In genomic region chr3:27508421-27508820, GRCh38 we compare ENCODE assay signal across 25 cellular contexts.
"Had no signal": no experiment of that assay in that cellular context is flagged by ENCODE, and none has a peak within 500 bp of the region (broad histone marks: within the 10 kb centered on the region; RNA-seq: fewer than 3 reads in every experiment).

No MANE protein-coding gene starts in this region.

- H3K9me3 ChIP-seq: adrenal gland had no signal

- H3K27me3 ChIP-seq: adrenal gland had no signal

- H3K4me3 ChIP-seq: adrenal gland had no signal

- H3K27ac ChIP-seq: KMS-11, WERI-Rb-1 had no signal

- H3K36me3 ChIP-seq: adrenal gland, WERI-Rb-1 had no signal

- H3K9ac ChIP-seq: KMS-11 had no signal

- DNase-seq: activated CD4-positive, alpha-beta T cell treated with anti-CD3 and anti-CD28 coated beads for 36 hours; activated CD8-positive, alpha-beta memory T cell treated with anti-CD3 and anti-CD28 coated beads, Interleukin-2, amount 50 U/mL, for 4 hours; activated CD8-positive, alpha-beta T cell treated with anti-CD3 and anti-CD28 coated beads for 36 hours; activated naive CD4-positive, alpha-beta T cell treated with anti-CD3 and anti-CD28 coated beads, Interleukin-2, amount 50 U/mL, for 16 hours; activated naive CD8-positive, alpha-beta T cell treated with anti-CD3 and anti-CD28 coated beads, Interleukin-2, amount 10 ng/mL, durations not matched to agents 7 days and 5 days; activated T-cell treated with anti-CD3 and anti-CD28 coated beads, Interleukin-2, amount 50 U/mL, for 72 hours; anterior cingulate cortex; central memory CD4-positive, alpha-beta T cell; NCI-H1092 treated with DMSO at 0.1 percent for 48 hours; NCI-H1417 treated with DMSO at 0.1 percent for 48 hours; NCI-H1694; NCI-H2029; NCI-H2107; NCI-H2171 treated with DMSO at 0.1 percent for 48 hours; NCI-H345; NCI-H510A; NCI-H526 treated with DMSO at 0.1 percent for 48 hours; NCI-H82; NK-92 treated with Interleukin-12 subunit alpha and Interleukin-12 subunit beta, amount 100 ng/mL, for 24 hours; SIG-M5; T-helper 17 cell; T-helper 9 cell; WERI-Rb-1 had no signal

- H3K4me1 ChIP-seq: adrenal gland had no signal

- H3K4me2 ChIP-seq: KMS-11 had no signal

- ATAC-seq: activated CD4-positive, alpha-beta T cell treated with anti-CD3 and anti-CD28 coated beads for 36 hours; activated CD8-positive, alpha-beta T cell treated with anti-CD3 and anti-CD28 coated beads for 36 hours; activated T-cell treated with anti-CD3 and anti-CD28 coated beads, Interleukin-2, amount 50 U/mL, for 72 hours; T-helper 17 cell had no signal
